In the genomic region with DNA sequence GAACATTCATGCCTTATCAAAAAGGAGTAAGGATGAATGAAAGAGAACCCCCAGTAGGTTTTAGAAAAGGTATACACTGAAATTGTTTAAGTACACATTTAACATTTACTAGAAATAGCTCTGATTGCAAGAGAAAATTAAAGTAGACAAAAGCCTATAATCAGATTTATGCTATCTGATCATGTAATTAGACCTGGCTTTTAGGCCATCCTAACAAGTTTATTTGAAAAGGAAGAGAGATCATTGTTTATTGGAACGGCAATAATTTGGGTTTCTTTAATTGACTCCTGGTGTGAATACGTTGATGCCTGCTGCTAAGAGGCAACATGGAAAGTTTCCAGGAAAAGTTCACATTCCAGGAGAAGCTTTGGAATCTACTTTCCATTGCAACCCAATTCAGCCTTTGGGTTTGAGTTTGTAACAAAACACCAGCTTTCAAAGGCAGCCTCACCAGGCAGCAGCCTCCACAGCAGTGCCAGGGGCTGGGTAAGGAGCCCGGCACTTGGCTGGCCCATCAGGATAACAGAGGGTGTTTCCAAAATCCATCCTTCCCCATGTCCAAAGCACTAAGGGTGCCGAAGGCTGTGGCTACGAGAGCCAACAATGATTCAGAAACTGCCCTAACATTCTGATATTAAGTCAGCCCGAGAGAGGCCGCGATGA, we compare ENCODE assay signal across 1 cellular context.
TF ChIP-seq lines count a peak whose summit lies in the region.

No MANE protein-coding gene starts in this region.

TF ChIP-seq in GM23338, 12 proteins besides CTCF, POLR2A, EP300 and RAD21 (continued from another document):
- no peak for TF ChIP-seq ZNF462 (CRISPR knock-in tag; IDR thresholded peaks at IDR 0.05)
- no peak for TF ChIP-seq STAT1 (IDR thresholded peaks at IDR 0.05; ENCODE audit: unreplicated experiment)
- no peak for TF ChIP-seq POLR2AphosphoS5 (IDR thresholded peaks at IDR 0.05; ENCODE audit: low read depth)
TF ChIP-seq in GM23338: peak in this region for 0.
